ENCODE assay signal across 33 cellular contexts in genomic region chr11:110901441-110901840, GRCh38.
"Had no signal": no experiment of that assay in that cellular context is flagged by ENCODE, and none has a peak within 500 bp of the region (broad histone marks: within the 10 kb centered on the region; RNA-seq: fewer than 3 reads in every experiment).

No MANE protein-coding gene starts in this region.

- H3K36me3 ChIP-seq: brain microvascular endothelial cell, Peyer's patch, WERI-Rb-1 had no signal

- H3K27me3 ChIP-seq: brain microvascular endothelial cell, Peyer's patch had no signal

- H3K9me3 ChIP-seq: Peyer's patch had no signal

- H3K4me2 ChIP-seq: KMS-11 had no signal

- H3K27ac ChIP-seq: brain microvascular endothelial cell, KMS-11, Peyer's patch, WERI-Rb-1 had no signal

- ATAC-seq: activated CD8-positive, alpha-beta memory T cell treated with anti-CD3 and anti-CD28 coated beads, Interleukin-2, amount 10 ng/mL, durations not matched to agents 7 days and 5 days; activated T-cell treated with anti-CD3 and anti-CD28 coated beads, Interleukin-2, amount 50 U/mL, for 72 hours; activated T-helper 17 cell treated with anti-CD3 and anti-CD28 coated beads, Interleukin-2, amount 50 U/mL, for 72 hours; PC-3; Right ventricle myocardium inferior had no signal

- DNase-seq: activated CD4-positive, alpha-beta memory T cell treated with anti-CD3 and anti-CD28 coated beads, Interleukin-2, amount 10 ng/mL, durations not matched to agents 7 days and 5 days; activated CD4-positive, alpha-beta T cell treated with anti-CD3 and anti-CD28 coated beads for 1 hour; activated CD4-positive, alpha-beta T cell treated with anti-CD3 and anti-CD28 coated beads for 48 hours; activated CD4-positive, CD25-positive, alpha-beta regulatory T cell; activated CD8-positive, alpha-beta memory T cell treated with anti-CD3 and anti-CD28 coated beads for 24 hours; activated CD8-positive, alpha-beta memory T cell treated with anti-CD3 and anti-CD28 coated beads, Interleukin-2, amount 10 ng/mL, durations not matched to agents 7 days and 5 days; activated effector memory CD4-positive, alpha-beta T cell treated with anti-CD3 and anti-CD28 coated beads, Interleukin-2, amount 50 U/mL, for 16 hours; activated naive CD4-positive, alpha-beta T cell; activated naive CD4-positive, alpha-beta T cell treated with anti-CD3 and anti-CD28 coated beads, Interleukin-2, amount 50 U/mL, for 16 hours; activated naive CD8-positive, alpha-beta T cell treated with anti-CD3 and anti-CD28 coated beads for 36 hours; activated T-cell treated with anti-CD3 and anti-CD28 coated beads, Interleukin-2, amount 50 U/mL, for 1 hour; activated T-cell treated with anti-CD3 and anti-CD28 coated beads, Interleukin-2, amount 50 U/mL, for 72 hours; amniotic stem cell; aorta; brain microvascular endothelial cell; NCI-H1436 treated with DMSO at 0.1 percent for 48 hours; NCI-H187; NCI-H2029 treated with DMSO at 0.1 percent for 48 hours; NCI-H2107; NCI-H2171; NCI-H510A; NCI-H526; NCI-H748 treated with DMSO at 0.1 percent for 48 hours; NK-92 treated with Interleukin-12 subunit alpha and Interleukin-12 subunit beta, amount 100 ng/mL, for 24 hours; PC-3; Peyer's patch; RPMI8226; SIG-M5; T1000; WERI-Rb-1 had no signal

- H3K4me3 ChIP-seq: Peyer's patch had no signal

- H3K9ac ChIP-seq: KMS-11 had no signal

- H3K4me1 ChIP-seq: Peyer's patch had no signal
